ENCODE assay signal across 8 cellular contexts in the genomic region with DNA sequence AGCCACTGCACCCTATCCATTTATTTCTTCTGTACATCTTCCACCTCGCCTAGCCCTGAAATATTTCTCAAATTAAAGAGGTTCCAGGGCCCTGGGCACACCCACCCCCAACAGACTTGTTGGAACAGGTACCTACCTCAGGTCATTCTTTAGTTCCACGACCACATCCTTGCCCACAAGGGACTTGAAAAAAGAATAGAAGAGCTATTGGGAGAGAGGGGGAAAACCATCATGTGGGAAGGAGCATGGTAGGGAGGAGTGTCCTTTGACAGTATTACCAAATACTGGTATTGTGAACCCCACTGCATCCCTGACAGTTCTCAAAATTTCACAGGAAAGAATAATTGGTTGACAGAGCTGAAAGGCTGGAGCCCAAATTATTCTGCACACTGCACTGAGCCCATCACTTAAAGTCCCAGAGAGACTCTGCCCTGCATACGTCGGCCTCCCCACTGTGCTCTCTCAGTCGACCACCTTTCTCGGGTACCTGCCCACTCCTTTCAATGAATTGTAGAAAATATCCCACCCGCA. TPM values are rescaled to one million over a fixed set of nuclear protein-coding genes. Genes with fewer than 3 reads are reported as not detected.
DNase-seq lines count a peak whose midpoint lies in the region; ATAC-seq and TF ChIP-seq lines count a peak whose summit lies in the region.

No MANE protein-coding gene starts in this region.

- no peak for TF ChIP-seq POLR2A in body of pancreas (IDR thresholded peaks at IDR 0.05)

- intact Hi-C loops in Calu3 (cut with micrococcal nuclease; ENCODE audit: unreplicated experiment) (no loop called here), body of pancreas (cut with DNase I) (no loop called here), lower lobe of right lung (cut with DNase I) (no loop called here), upper lobe of right lung (cut with DNase I) (no loop called here)

- H3K9me3 ChIP-seq in body of pancreas (no peaks in the 10 kb centered on the region), lower lobe of right lung (no peaks in the 10 kb centered on the region), upper lobe of right lung (no peaks in the 10 kb centered on the region)

- no peaks in the 10 kb centered on the region for H3K27me3 Mint-ChIP-seq in Calu3 (ENCODE audit: unreplicated experiment)

- H3K4me1 Mint-ChIP-seq in Calu3 (ENCODE audit: low read depth, unreplicated experiment) = peaks cover 19% of the 10 kb centered on the region

- peak overlapping the region; percentile 99 for H3K4me3 Mint-ChIP-seq in Calu3 (ENCODE audit: low read depth, unreplicated experiment)

- DNase-seq in Calu3 (no peak), body of pancreas (no peak), lower lobe of right lung (peak; percentile 21), upper lobe of right lung (no peak), NCI-H2029 (lab: John Stamatoyannopoulos, UW) (no peak), D341Med (ENCODE audit: low spot score) (no peak)

- TF ChIP-seq CTCF in Calu3 (IDR thresholded peaks at IDR 0.05; ENCODE audit: unreplicated experiment) (no peak), body of pancreas (IDR thresholded peaks at IDR 0.05) (no peak), lower lobe of right lung (IDR thresholded peaks at IDR 0.05) (no peak), upper lobe of right lung (IDR thresholded peaks at IDR 0.05) (no peak)

- no peaks in the 10 kb centered on the region for H3K9me3 Mint-ChIP-seq in Calu3 (ENCODE audit: low read depth, unreplicated experiment)

- H3K4me1 ChIP-seq in body of pancreas = peaks cover 14% of the 10 kb centered on the region
- peaks cover 14% of the 10 kb centered on the region for H3K4me1 ChIP-seq in lower lobe of right lung
- H3K4me1 ChIP-seq in upper lobe of right lung = peaks cover 13% of the 10 kb centered on the region

- peak overlapping the region; percentile 96 for H3K27ac Mint-ChIP-seq in Calu3 (ENCODE audit: unreplicated experiment)

- BruUV-seq in Calu3 (replicated peaks; lab: Mats Ljungman, UMichigan) = no TSS peak

- H3K36me3 ChIP-seq in body of pancreas (replicated peaks in 1 of 2; ENCODE audit: insufficient read depth in 1 of 2, low read depth in 2 of 2) = no peaks in the 10 kb centered on the region
- H3K36me3 ChIP-seq in lower lobe of right lung = peaks cover 24% of the 10 kb centered on the region
- H3K36me3 ChIP-seq in upper lobe of right lung = peaks cover 19% of the 10 kb centered on the region

- peak; percentile 33 for ATAC-seq in HG03354 (IDR thresholded peaks at IDR 0.05; ENCODE audit: poor library complexity, severe bottlenecking, unreplicated experiment)
- ATAC-seq in body of pancreas = no peak
- ATAC-seq in lower lobe of right lung = peak in 1 of 2 donors; percentile 22
- ATAC-seq in upper lobe of right lung = no peak
- ATAC-seq in GM19397 (IDR thresholded peaks at IDR 0.05; ENCODE audit: unreplicated experiment) = no peak

- CTCF ChIA-PET in Calu3 (lab: Charles Lee) = interaction anchor here (0.5 to 2.3 kb wide), 16 partner anchors 9 to 477 kb away, joined by 3 to 25 read pairs (median 9); partner anchors contain the start of genes CFB, DDAH2, HSPA1A and HSPA1L

- WGBS in body of pancreas, 2 donors = 10 to 16% methylated on average over 6 to 7 of the region's 7 CpGs

- peak overlapping the region; percentile 70 to 96 (median 90) for H3K27ac ChIP-seq in body of pancreas
- peak overlapping the region; percentile 91 for H3K27ac ChIP-seq in lower lobe of right lung
- H3K27ac ChIP-seq in upper lobe of right lung = peak overlapping the region; percentile 90

- peak overlapping the region; percentile 21 to 51 for H3K4me3 ChIP-seq in body of pancreas
- H3K4me3 ChIP-seq in lower lobe of right lung = peak overlapping the region; percentile 66
- peak overlapping the region; percentile 83 for H3K4me3 ChIP-seq in upper lobe of right lung

- peaks cover 61% of the 10 kb centered on the region for H3K36me3 Mint-ChIP-seq in Calu3 (ENCODE audit: insufficient read depth, unreplicated experiment)

- H3K27me3 ChIP-seq in body of pancreas = no peaks in the 10 kb centered on the region
- H3K27me3 ChIP-seq in lower lobe of right lung (ENCODE audit: low read depth) = no peaks in the 10 kb centered on the region
- no peaks in the 10 kb centered on the region for H3K27me3 ChIP-seq in upper lobe of right lung

RNA-seq across cellular contexts. Expression of gene LSM2, which starts 0.8 kb away (rescaled TPM):
- total RNA-seq in Calu3 (2022) = 126 and 144 TPM in 2 replicates
- 10 to 100 TPM; 21.0 to 22.4 TPM for total RNA-seq in body of pancreas
- 30.5 TPM for total RNA-seq in lower lobe of right lung
- 30.8 TPM for total RNA-seq in upper lobe of right lung

RNA-seq across cellular contexts. Expression of gene HSPA1L, which starts 9.1 kb away (rescaled TPM):
- 4.2 and 4.3 TPM in 2 replicates for total RNA-seq in Calu3 (2022)
- total RNA-seq in body of pancreas = 1 to 10 TPM in 1 of 2 donors, under 1 TPM in 1; 0.33 to 1.0 TPM
- 2.5 TPM for total RNA-seq in lower lobe of right lung
- 2.0 TPM for total RNA-seq in upper lobe of right lung

RNA-seq across cellular contexts. Expression of gene HSPA1A, which starts 9.3 kb away (rescaled TPM):
- 1,238 and 1,263 TPM in 2 replicates for total RNA-seq in Calu3 (2022)
- 10 to 100 TPM; 70.9 to 92.1 TPM for total RNA-seq in body of pancreas
- 230 TPM for total RNA-seq in lower lobe of right lung
- 150 TPM for total RNA-seq in upper lobe of right lung

RNA-seq across cellular contexts. Expression of gene VARS1, which starts 10.5 kb away (rescaled TPM):
- total RNA-seq in Calu3 (2022) = 316 and 331 TPM in 2 replicates
- total RNA-seq in body of pancreas = 10 to 100 TPM; 39.2 to 67.6 TPM
- total RNA-seq in lower lobe of right lung = 44.1 TPM
- total RNA-seq in upper lobe of right lung = 53.0 TPM

RNA-seq across cellular contexts. Expression of gene HSPA1B, which starts 21.5 kb away (rescaled TPM):
- 687 and 705 TPM in 2 replicates for total RNA-seq in Calu3 (2022)
- 100 to 1,000 TPM in 1 of 2 donors, 10 to 100 TPM in 1; 87.0 to 131 TPM for total RNA-seq in body of pancreas
- total RNA-seq in lower lobe of right lung = 122 TPM
- 112 TPM for total RNA-seq in upper lobe of right lung
